12 cellular contexts compared by ENCODE assay signal in genomic region chr1:206588492-206588891, GRCh38. TPM values are rescaled to one million over a fixed set of nuclear protein-coding genes. Genes with fewer than 3 reads are reported as not detected.
DNase-seq lines count a peak whose midpoint lies in the region; TF ChIP-seq lines count a peak whose summit lies in the region.
"Had no signal": no experiment of that assay in that cellular context is flagged by ENCODE, and none has a peak within 500 bp of the region (broad histone marks: within the 10 kb centered on the region; RNA-seq: fewer than 3 reads in every experiment).

No MANE protein-coding gene starts in this region.

- POLR2A ChIA-PET in activated CD4-positive, alpha-beta memory T cell treated with anti-CD3 and anti-CD28 coated beads, Interleukin-2, amount 10 ng/mL, durations not matched to agents 7 days and 5 days (lab: Charles Lee) = interaction anchor here (1.0 to 28.4 kb wide), 7 partner anchors 9 to 47 kb away, joined by 3 to 1193 read pairs (median 4); partner anchors contain the start of gene DYRK3

- DNase-seq in HFFc6 (no peak), fibroblast of villous mesenchyme (ENCODE audit: low read depth) (peak; percentile 68), putamen (ENCODE audit: low spot score) (no peak), DMS 273 treated with DMSO at 0.1 percent for 48 hours (lab: John Stamatoyannopoulos, UW) (no peak)
- DNase-seq in activated CD4-positive, alpha-beta memory T cell treated with anti-CD3 and anti-CD28 coated beads, Interleukin-2, amount 10 ng/mL, durations not matched to agents 7 days and 5 days = no peak
- no peak for DNase-seq in activated CD4-positive, CD25-positive, alpha-beta regulatory T cell (lab: John Stamatoyannopoulos, UW)
- DNase-seq: anterior cingulate cortex, hippocampal formation, Karpas-422, NCI-H2171 treated with DMSO at 0.1 percent for 48 hours, right lobe of liver had no signal

- H3K27ac Mint-ChIP-seq in HFFc6 = peak overlapping the region; percentile 90
- H3K27ac Mint-ChIP-seq in activated CD4-positive, alpha-beta memory T cell treated with anti-CD3 and anti-CD28 coated beads, Interleukin-2, amount 10 ng/mL, durations not matched to agents 7 days and 5 days = peak overlapping the region; percentile 98

- H3K4me3 ChIP-seq in fibroblast of villous mesenchyme (ENCODE audit: low read depth, low read length) (no peak overlapping the region), skin epidermis (no peak overlapping the region)
- H3K4me3 ChIP-seq: right lobe of liver had no signal

- H3K27me3 Mint-ChIP-seq in HFFc6 (ENCODE audit: insufficient read depth) = peaks cover 5% of the 10 kb centered on the region
- no peaks in the 10 kb centered on the region for H3K27me3 Mint-ChIP-seq in activated CD4-positive, alpha-beta memory T cell treated with anti-CD3 and anti-CD28 coated beads, Interleukin-2, amount 10 ng/mL, durations not matched to agents 7 days and 5 days

- CTCF ChIA-PET in activated CD4-positive, alpha-beta memory T cell treated with anti-CD3 and anti-CD28 coated beads, Interleukin-2, amount 10 ng/mL, durations not matched to agents 7 days and 5 days (lab: Charles Lee) = interaction anchor here (1.0 to 2.1 kb wide), 7 partner anchors 8 to 76 kb away, joined by 3 to 23 read pairs (median 6); partner anchors contain the start of gene DYRK3

- no peaks in the 10 kb centered on the region for H3K9me3 Mint-ChIP-seq in HFFc6
- no peaks in the 10 kb centered on the region for H3K9me3 Mint-ChIP-seq in activated CD4-positive, alpha-beta memory T cell treated with anti-CD3 and anti-CD28 coated beads, Interleukin-2, amount 10 ng/mL, durations not matched to agents 7 days and 5 days

- TF ChIP-seq CTCF in HFFc6 (IDR thresholded peaks at IDR 0.05) = no peak
- no peak for TF ChIP-seq CTCF in fibroblast of villous mesenchyme (IDR thresholded peaks at IDR 0.05; ENCODE audit: insufficient read depth, low read depth, low read length)

- H3K4me1 Mint-ChIP-seq in HFFc6 (ENCODE audit: low read depth) = peaks cover 47% of the 10 kb centered on the region
- H3K4me1 Mint-ChIP-seq in activated CD4-positive, alpha-beta memory T cell treated with anti-CD3 and anti-CD28 coated beads, Interleukin-2, amount 10 ng/mL, durations not matched to agents 7 days and 5 days = peaks cover 82% of the 10 kb centered on the region

- H3K27ac ChIP-seq in skin epidermis = peak overlapping the region in 20 of 21 experiments; percentile 37 to 86 (median 76)
- H3K27ac ChIP-seq: right lobe of liver had no signal

- peaks cover 32% of the 10 kb centered on the region for H3K36me3 Mint-ChIP-seq in HFFc6 (ENCODE audit: low read depth)
- H3K36me3 Mint-ChIP-seq in activated CD4-positive, alpha-beta memory T cell treated with anti-CD3 and anti-CD28 coated beads, Interleukin-2, amount 10 ng/mL, durations not matched to agents 7 days and 5 days (ENCODE audit: low read depth) = peaks cover 88% of the 10 kb centered on the region

- H3K4me3 Mint-ChIP-seq in HFFc6 = no peak overlapping the region
- H3K4me3 Mint-ChIP-seq in activated CD4-positive, alpha-beta memory T cell treated with anti-CD3 and anti-CD28 coated beads, Interleukin-2, amount 10 ng/mL, durations not matched to agents 7 days and 5 days = no peak overlapping the region

RNA-seq across cellular contexts. Expression of gene EIF2D, which starts 23.8 kb away (rescaled TPM):
- total RNA-seq in HFFc6 (2021; fragmentation: NEBNext Ultra II Directional; extraction: Animal tissue kit (Norgen Biotek cat#: 25700)) = 10 to 100 TPM; 38.9 to 48.3 (median 43.2) TPM
- 10 to 100 TPM; 42.2 to 43.1 TPM for total RNA-seq in activated CD4-positive, alpha-beta memory T cell treated with anti-CD3 and anti-CD28 coated beads, Interleukin-2, amount 10 ng/mL, durations not matched to agents 7 days and 5 days
- total RNA-seq in fibroblast of villous mesenchyme = 40.6 and 47.9 TPM in 2 replicates

RNA-seq across cellular contexts. Expression of gene DYRK3, which starts 46.8 kb away (rescaled TPM):
- 10 to 100 TPM; 24.2 to 27.4 (median 26.9) TPM for total RNA-seq in HFFc6 (2021; fragmentation: NEBNext Ultra II Directional; extraction: Animal tissue kit (Norgen Biotek cat#: 25700))
- total RNA-seq in activated CD4-positive, alpha-beta memory T cell treated with anti-CD3 and anti-CD28 coated beads, Interleukin-2, amount 10 ng/mL, durations not matched to agents 7 days and 5 days = 1 to 10 TPM; 8.8 to 9.2 TPM
- total RNA-seq in fibroblast of villous mesenchyme = 37.4 and 46.2 TPM in 2 replicates
